26 cellular contexts compared by ENCODE assay signal in the genomic region with DNA sequence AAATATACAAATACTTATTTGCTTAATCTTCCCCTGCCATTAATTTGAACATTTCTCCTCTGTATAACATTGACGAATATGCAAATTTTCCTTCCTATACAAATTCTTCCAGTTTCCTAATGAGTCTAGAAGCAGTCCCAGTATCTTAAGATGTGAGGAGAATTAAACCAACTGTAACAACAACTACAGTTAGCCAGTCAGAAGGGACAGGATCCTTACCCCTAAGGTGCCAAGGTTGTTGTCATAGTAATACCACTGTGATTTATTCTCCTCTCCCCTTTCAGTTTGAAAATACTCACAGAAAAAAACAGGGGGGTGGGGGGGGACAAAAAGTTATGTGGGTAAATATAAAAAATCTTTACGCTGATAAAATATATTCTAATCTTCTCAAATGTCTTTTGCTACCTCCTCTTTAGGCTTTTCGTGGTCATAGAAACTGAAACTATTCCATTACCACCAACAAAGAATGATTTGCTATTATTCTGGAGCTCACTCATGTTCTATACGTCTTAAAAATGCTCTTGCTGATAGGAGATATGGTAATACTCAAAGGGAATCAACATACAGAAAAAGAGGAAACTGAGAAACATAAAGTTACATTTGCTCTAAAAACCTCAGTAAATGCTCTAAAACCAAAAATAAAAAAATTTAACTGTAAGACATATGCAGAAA.
DNase-seq lines count a peak whose midpoint lies in the region; ATAC-seq and TF ChIP-seq lines count a peak whose summit lies in the region.
"Had no signal": no experiment of that assay in that cellular context is flagged by ENCODE, and none has a peak within 500 bp of the region (broad histone marks: within the 10 kb centered on the region; RNA-seq: fewer than 3 reads in every experiment).

No MANE protein-coding gene starts in this region.

- H3K36me3 Mint-ChIP-seq in activated CD8-positive, alpha-beta memory T cell treated with anti-CD3 and anti-CD28 coated beads, Interleukin-2, amount 10 ng/mL, durations not matched to agents 7 days and 5 days = peaks cover 51% of the 10 kb centered on the region
- H3K36me3 Mint-ChIP-seq in central memory CD8-positive, alpha-beta T cell (ENCODE audit: insufficient read depth) = peaks cover 21% of the 10 kb centered on the region
- H3K36me3 Mint-ChIP-seq in osteocyte (ENCODE audit: unreplicated experiment) = peaks cover 43% of the 10 kb centered on the region

- H3K9ac ChIP-seq in MM.1S (ENCODE audit: low read length) = no peak overlapping the region

- no peaks in the 10 kb centered on the region for H3K27me3 ChIP-seq in MM.1S (replicated peaks; ENCODE audit: insufficient read depth, low read length)
- H3K27me3 ChIP-seq: ascending aorta, BE2C, cardiac muscle cell, gastrocnemius medialis had no signal

- no peaks in the 10 kb centered on the region for H3K9me3 ChIP-seq in MM.1S (replicated peaks; ENCODE audit: insufficient read depth, low read length)
- H3K9me3 ChIP-seq: ascending aorta, BE2C, gastrocnemius medialis, HAP-1 had no signal

- CTCF ChIA-PET in activated CD8-positive, alpha-beta memory T cell treated with anti-CD3 and anti-CD28 coated beads, Interleukin-2, amount 10 ng/mL, durations not matched to agents 7 days and 5 days (lab: Charles Lee) = interaction anchor here (1.4 kb wide), 1 partner anchor 10 kb away, joined by 5 read pairs; no protein-coding TSS in a partner anchor

- H3K4me3 Mint-ChIP-seq in activated CD8-positive, alpha-beta memory T cell treated with anti-CD3 and anti-CD28 coated beads, Interleukin-2, amount 10 ng/mL, durations not matched to agents 7 days and 5 days = no peak overlapping the region
- no peak overlapping the region for H3K4me3 Mint-ChIP-seq in central memory CD8-positive, alpha-beta T cell
- H3K4me3 Mint-ChIP-seq in osteocyte (ENCODE audit: unreplicated experiment) = no peak overlapping the region
- H3K4me3 Mint-ChIP-seq: dendritic cell treated with granulocyte-macrophage colony-stimulating factor and Interleukin-4, amounts not matched to agents 40 ng/mL and 50 ng/mL, for 4 days; type B pancreatic cell had no signal

- H3K4me2 ChIP-seq in MM.1S (ENCODE audit: low read depth, low read length) = peak overlapping the region; percentile 36; the same call in 1 of the 2 replicates

- no peak overlapping the region for H2AFZ ChIP-seq in MM.1S (ENCODE audit: low read length)

- TF ChIP-seq CTCF in MM.1S (IDR thresholded peaks at IDR 0.05; ENCODE audit: low read length) (no peak), osteocyte (IDR thresholded peaks at IDR 0.05) (no peak)

- peak overlapping the region; percentile 55 for H3K27ac Mint-ChIP-seq in activated CD8-positive, alpha-beta memory T cell treated with anti-CD3 and anti-CD28 coated beads, Interleukin-2, amount 10 ng/mL, durations not matched to agents 7 days and 5 days
- H3K27ac Mint-ChIP-seq in central memory CD8-positive, alpha-beta T cell (ENCODE audit: low read depth) = peak overlapping the region; percentile 79
- peak overlapping the region; percentile 43 for H3K27ac Mint-ChIP-seq in osteocyte (ENCODE audit: unreplicated experiment)
- H3K27ac Mint-ChIP-seq: activated naive CD4-positive, alpha-beta T cell treated with anti-CD3 and anti-CD28 coated beads, Interleukin-2, amount 50 U/mL, for 72 hours; dendritic cell treated with granulocyte-macrophage colony-stimulating factor and Interleukin-4, amounts not matched to agents 40 ng/mL and 50 ng/mL, for 4 days; type B pancreatic cell had no signal

- peak overlapping the region; percentile 7; the same call in 1 of the 2 replicates for H3K27ac ChIP-seq in MM.1S (ENCODE audit: low read length)
- H3K27ac ChIP-seq: ascending aorta, cardiac muscle cell, gastrocnemius medialis had no signal

- peaks cover 7% of the 10 kb centered on the region; the same call in 1 of the 2 replicates for H3F3A ChIP-seq in MM.1S (ENCODE audit: insufficient read depth, low read length)

- peaks cover 17% of the 10 kb centered on the region for H3K4me1 ChIP-seq in MM.1S (ENCODE audit: low read length)
- H3K4me1 ChIP-seq: ascending aorta, BE2C, gastrocnemius medialis, HAP-1 had no signal

- H3K27me3 Mint-ChIP-seq in activated CD8-positive, alpha-beta memory T cell treated with anti-CD3 and anti-CD28 coated beads, Interleukin-2, amount 10 ng/mL, durations not matched to agents 7 days and 5 days = no peaks in the 10 kb centered on the region
- H3K27me3 Mint-ChIP-seq in central memory CD8-positive, alpha-beta T cell = no peaks in the 10 kb centered on the region
- no peaks in the 10 kb centered on the region for H3K27me3 Mint-ChIP-seq in osteocyte (ENCODE audit: unreplicated experiment)
- H3K27me3 Mint-ChIP-seq: dendritic cell treated with granulocyte-macrophage colony-stimulating factor and Interleukin-4, amounts not matched to agents 40 ng/mL and 50 ng/mL, for 4 days; type B pancreatic cell had no signal

- H3K4me1 Mint-ChIP-seq in activated CD8-positive, alpha-beta memory T cell treated with anti-CD3 and anti-CD28 coated beads, Interleukin-2, amount 10 ng/mL, durations not matched to agents 7 days and 5 days = peaks cover 11% of the 10 kb centered on the region
- H3K4me1 Mint-ChIP-seq in central memory CD8-positive, alpha-beta T cell = peaks cover 10% of the 10 kb centered on the region
- H3K4me1 Mint-ChIP-seq in osteocyte (ENCODE audit: unreplicated experiment) = peaks cover 4% of the 10 kb centered on the region

- no peaks in the 10 kb centered on the region for H3K9me2 ChIP-seq in MM.1S (replicated peaks; ENCODE audit: insufficient read depth, low read length)

- H3K4me3 ChIP-seq in MM.1S (ENCODE audit: low read length) = no peak overlapping the region
- H3K4me3 ChIP-seq: ascending aorta, cardiac muscle cell, gastrocnemius medialis, HAP-1 had no signal

- peaks cover 6% of the 10 kb centered on the region for H3K9me3 Mint-ChIP-seq in activated CD8-positive, alpha-beta memory T cell treated with anti-CD3 and anti-CD28 coated beads, Interleukin-2, amount 10 ng/mL, durations not matched to agents 7 days and 5 days (ENCODE audit: low read depth)
- H3K9me3 Mint-ChIP-seq in central memory CD8-positive, alpha-beta T cell = peaks cover 7% of the 10 kb centered on the region
- peaks cover 3% of the 10 kb centered on the region for H3K9me3 Mint-ChIP-seq in osteocyte (ENCODE audit: unreplicated experiment)

- no peaks in the 10 kb centered on the region for H4K20me1 ChIP-seq in MM.1S (ENCODE audit: insufficient read depth, low read length)

- H3K79me2 ChIP-seq in MM.1S (ENCODE audit: low read length) = 0 out of 2 replicates have a peak, but pooled peaks cover 4% of the 10 kb centered on the region

- no peak for ATAC-seq in activated CD8-positive, alpha-beta memory T cell treated with anti-CD3 and anti-CD28 coated beads, Interleukin-2, amount 10 ng/mL, durations not matched to agents 7 days and 5 days
- ATAC-seq in central memory CD8-positive, alpha-beta T cell (replicated peaks; ENCODE audit: extremely low read depth, poor library complexity, severe bottlenecking) = no peak
- no peak for ATAC-seq in HG02973 (IDR thresholded peaks at IDR 0.05; ENCODE audit: unreplicated experiment)
- ATAC-seq: gastrocnemius medialis, left colon had no signal

- no peak for DNase-seq in activated CD8-positive, alpha-beta memory T cell treated with anti-CD3 and anti-CD28 coated beads, Interleukin-2, amount 10 ng/mL, durations not matched to agents 7 days and 5 days
- no peak for DNase-seq in activated CD8-positive, alpha-beta memory T cell treated with anti-CD3 and anti-CD28 coated beads for 24 hours
- peak; percentile 23 for DNase-seq in MM.1S
- no peak for DNase-seq in central memory CD8-positive, alpha-beta T cell (ENCODE audit: low spot score in 2 of 2)
- DNase-seq in osteocyte (ENCODE audit: extremely low spot score, unreplicated experiment) = no peak
- DNase-seq in NOMO-1 treated with DMSO at 0.1 percent for 48 hours (lab: John Stamatoyannopoulos, UW; ENCODE audit: unreplicated experiment) = no peak
- DNase-seq in activated T-cell treated with anti-CD3 and anti-CD28 coated beads, Interleukin-2, amount 50 U/mL, for 48 hours = no peak
- DNase-seq: activated CD4-positive, alpha-beta T cell treated with anti-CD3 and anti-CD28 coated beads for 48 hours; BE2C; DMS79 treated with DMSO at 0.1 percent for 48 hours; gastrocnemius medialis; GF-D8; hippocampal formation; KG1; left colon; NCI-H1436; NCI-H345; NCI-H774; occipital lobe had no signal

- no peaks in the 10 kb centered on the region for H3K36me3 ChIP-seq in MM.1S (replicated peaks; ENCODE audit: insufficient read depth, low read length)
